In the genomic region with DNA sequence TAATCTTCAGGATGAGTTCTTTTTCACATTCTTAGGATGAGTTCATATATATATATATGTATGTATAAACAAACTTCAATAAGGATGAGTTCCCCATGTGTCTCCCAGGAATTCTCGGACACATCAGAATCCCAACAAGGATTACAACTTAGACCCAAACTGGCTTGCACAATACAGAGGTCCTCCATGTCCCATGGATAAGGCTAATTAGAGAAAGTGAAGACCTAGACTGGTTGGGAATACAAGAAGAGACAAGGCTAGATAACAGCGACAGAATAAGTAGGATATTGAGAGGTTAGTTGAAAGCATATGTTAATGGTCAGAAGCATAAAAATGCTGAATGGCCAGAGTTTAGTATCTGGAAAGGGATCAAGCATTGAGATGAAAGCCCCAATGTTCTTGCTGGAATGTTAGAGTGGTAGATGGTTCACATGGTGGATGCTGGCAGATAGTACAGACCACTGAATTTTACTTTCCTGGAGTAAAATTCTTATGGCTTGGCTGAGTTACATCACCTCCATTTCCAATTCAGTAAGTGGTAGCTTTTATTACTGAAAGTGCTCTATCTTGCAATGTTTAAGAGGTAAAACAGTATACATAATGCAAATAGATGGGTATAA, we compare ENCODE assay signal across 18 cellular contexts.
"Had no signal": no experiment of that assay in that cellular context is flagged by ENCODE, and none has a peak within 500 bp of the region (broad histone marks: within the 10 kb centered on the region; RNA-seq: fewer than 3 reads in every experiment).

No MANE protein-coding gene starts in this region.

- H3K4me3 Mint-ChIP-seq: naive thymus-derived CD8-positive, alpha-beta T cell; type B pancreatic cell had no signal

- H3K4me1 Mint-ChIP-seq: naive thymus-derived CD8-positive, alpha-beta T cell had no signal

- DNase-seq: effector memory CD4-positive, alpha-beta T cell; heart left ventricle; hypothalamus; kidney glomerular epithelial cell; mammary epithelial cell; mucosa of descending colon; naive thymus-derived CD8-positive, alpha-beta T cell; psoas muscle; retina; spleen; stimulated activated CD4-positive, alpha-beta T cell treated with anti-CD3 and anti-CD28 coated beads, Interleukin-15, amount 100 ng/mL, for 24 hours; stimulated activated CD4-positive, alpha-beta T cell treated with anti-CD3 and anti-CD28 coated beads, Interleukin-1b, Interleukin-23, amount 100 ng/mL, for 48 hours; stimulated activated CD4-positive, alpha-beta T cell treated with anti-CD3 and anti-CD28 coated beads, Interleukin-4, amount 100 ng/mL, for 4 hours; thyroid gland had no signal

- H3K27me3 Mint-ChIP-seq: type B pancreatic cell had no signal

- H3K27ac Mint-ChIP-seq: naive thymus-derived CD8-positive, alpha-beta T cell; type B pancreatic cell had no signal

- ATAC-seq: esophagus mucosa; heart left ventricle; left lobe of liver; mucosa of descending colon; naive thymus-derived CD8-positive, alpha-beta T cell; psoas muscle; sciatic nerve had no signal

- H3K36me3 Mint-ChIP-seq: type B pancreatic cell had no signal
